Comparison of ENCODE assay signal across 1 cellular context in the genomic region with DNA sequence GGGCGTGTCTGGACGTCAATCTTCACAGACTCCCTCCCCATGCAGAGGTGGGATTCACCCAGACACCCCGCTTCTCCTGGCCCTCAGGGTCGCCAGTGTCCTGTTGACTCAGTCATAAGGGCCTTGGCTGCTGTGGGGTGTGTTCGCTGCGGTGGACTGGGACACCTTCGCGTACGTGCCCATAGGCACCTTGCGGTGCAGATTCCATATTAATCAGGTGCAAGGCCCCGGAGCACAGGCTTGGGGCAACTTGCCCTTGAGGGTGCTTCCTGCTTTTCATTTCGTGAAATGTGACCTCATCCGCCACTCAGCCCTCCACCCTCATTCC.
TF ChIP-seq lines count a peak whose summit lies in the region.

No MANE protein-coding gene starts in this region.

TF ChIP-seq in GM23338, 12 proteins besides CTCF, POLR2A, EP300 and RAD21 (continued from another document):
- TF ChIP-seq, protein P1, sequence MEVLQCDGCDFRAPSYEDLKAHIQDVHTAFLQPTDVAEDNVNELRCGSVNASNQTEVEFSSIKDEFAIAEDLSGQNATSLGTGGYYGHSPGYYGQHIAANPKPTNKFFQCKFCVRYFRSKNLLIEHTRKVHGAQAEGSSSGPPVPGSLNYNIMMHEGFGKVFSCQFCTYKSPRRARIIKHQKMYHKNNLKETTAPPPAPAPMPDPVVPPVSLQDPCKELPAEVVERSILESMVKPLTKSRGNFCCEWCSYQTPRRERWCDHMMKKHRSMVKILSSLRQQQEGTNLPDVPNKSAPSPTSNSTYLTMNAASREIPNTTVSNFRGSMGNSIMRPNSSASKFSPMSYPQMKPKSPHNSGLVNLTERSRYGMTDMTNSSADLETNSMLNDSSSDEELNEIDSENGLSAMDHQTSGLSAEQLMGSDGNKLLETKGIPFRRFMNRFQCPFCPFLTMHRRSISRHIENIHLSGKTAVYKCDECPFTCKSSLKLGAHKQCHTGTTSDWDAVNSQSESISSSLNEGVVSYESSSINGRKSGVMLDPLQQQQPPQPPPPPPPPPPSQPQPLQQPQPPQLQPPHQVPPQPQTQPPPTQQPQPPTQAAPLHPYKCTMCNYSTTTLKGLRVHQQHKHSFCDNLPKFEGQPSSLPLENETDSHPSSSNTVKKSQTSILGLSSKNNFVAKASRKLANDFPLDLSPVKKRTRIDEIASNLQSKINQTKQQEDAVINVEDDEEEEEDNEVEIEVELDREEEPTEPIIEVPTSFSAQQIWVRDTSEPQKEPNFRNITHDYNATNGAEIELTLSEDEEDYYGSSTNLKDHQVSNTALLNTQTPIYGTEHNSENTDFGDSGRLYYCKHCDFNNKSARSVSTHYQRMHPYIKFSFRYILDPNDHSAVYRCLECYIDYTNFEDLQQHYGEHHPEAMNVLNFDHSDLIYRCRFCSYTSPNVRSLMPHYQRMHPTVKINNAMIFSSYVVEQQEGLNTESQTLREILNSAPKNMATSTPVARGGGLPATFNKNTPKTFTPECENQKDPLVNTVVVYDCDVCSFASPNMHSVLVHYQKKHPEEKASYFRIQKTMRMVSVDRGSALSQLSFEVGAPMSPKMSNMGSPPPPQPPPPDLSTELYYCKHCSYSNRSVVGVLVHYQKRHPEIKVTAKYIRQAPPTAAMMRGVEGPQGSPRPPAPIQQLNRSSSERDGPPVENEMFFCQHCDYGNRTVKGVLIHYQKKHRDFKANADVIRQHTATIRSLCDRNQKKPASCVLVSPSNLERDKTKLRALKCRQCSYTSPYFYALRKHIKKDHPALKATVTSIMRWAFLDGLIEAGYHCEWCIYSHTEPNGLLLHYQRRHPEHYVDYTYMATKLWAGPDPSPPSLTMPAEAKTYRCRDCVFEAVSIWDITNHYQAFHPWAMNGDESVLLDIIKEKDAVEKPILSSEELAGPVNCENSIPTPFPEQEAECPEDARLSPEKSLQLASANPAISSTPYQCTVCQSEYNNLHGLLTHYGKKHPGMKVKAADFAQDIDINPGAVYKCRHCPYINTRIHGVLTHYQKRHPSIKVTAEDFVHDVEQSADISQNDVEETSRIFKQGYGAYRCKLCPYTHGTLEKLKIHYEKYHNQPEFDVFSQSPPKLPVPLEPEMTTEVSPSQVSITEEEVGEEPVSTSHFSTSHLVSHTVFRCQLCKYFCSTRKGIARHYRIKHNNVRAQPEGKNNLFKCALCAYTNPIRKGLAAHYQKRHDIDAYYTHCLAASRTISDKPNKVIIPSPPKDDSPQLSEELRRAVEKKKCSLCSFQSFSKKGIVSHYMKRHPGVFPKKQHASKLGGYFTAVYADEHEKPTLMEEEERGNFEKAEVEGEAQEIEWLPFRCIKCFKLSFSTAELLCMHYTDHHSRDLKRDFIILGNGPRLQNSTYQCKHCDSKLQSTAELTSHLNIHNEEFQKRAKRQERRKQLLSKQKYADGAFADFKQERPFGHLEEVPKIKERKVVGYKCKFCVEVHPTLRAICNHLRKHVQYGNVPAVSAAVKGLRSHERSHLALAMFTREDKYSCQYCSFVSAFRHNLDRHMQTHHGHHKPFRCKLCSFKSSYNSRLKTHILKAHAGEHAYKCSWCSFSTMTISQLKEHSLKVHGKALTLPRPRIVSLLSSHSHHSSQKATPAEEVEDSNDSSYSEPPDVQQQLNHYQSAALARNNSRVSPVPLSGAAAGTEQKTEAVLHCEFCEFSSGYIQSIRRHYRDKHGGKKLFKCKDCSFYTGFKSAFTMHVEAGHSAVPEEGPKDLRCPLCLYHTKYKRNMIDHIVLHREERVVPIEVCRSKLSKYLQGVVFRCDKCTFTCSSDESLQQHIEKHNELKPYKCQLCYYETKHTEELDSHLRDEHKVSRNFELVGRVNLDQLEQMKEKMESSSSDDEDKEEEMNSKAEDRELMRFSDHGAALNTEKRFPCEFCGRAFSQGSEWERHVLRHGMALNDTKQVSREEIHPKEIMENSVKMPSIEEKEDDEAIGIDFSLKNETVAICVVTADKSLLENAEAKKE (CRISPR knock-in tag; IDR thresholded peaks at IDR 0.05) = no peak
- TF ChIP-seq JUNB (IDR thresholded peaks at IDR 0.05; ENCODE audit: unreplicated experiment) (no peak), STAT1 (IDR thresholded peaks at IDR 0.05; ENCODE audit: unreplicated experiment) (no peak), EZH2 (IDR thresholded peaks at IDR 0.05; ENCODE audit: low read depth, unreplicated experiment) (no peak), POLR2AphosphoS5 (IDR thresholded peaks at IDR 0.05; ENCODE audit: low read depth) (no peak), CREB1 (CRISPR knock-in tag; IDR thresholded peaks at IDR 0.05; ENCODE audit: low read depth) (no peak), EZH2phosphoT487 (IDR thresholded peaks at IDR 0.05; ENCODE audit: unreplicated experiment) (no peak), ZNF331 (CRISPR knock-in tag; IDR thresholded peaks at IDR 0.05; ENCODE audit: low read depth) (no peak), NANOG (IDR thresholded peaks at IDR 0.05; ENCODE audit: borderline replicate concordance) (no peak)
- TF ChIP-seq, protein P2, sequence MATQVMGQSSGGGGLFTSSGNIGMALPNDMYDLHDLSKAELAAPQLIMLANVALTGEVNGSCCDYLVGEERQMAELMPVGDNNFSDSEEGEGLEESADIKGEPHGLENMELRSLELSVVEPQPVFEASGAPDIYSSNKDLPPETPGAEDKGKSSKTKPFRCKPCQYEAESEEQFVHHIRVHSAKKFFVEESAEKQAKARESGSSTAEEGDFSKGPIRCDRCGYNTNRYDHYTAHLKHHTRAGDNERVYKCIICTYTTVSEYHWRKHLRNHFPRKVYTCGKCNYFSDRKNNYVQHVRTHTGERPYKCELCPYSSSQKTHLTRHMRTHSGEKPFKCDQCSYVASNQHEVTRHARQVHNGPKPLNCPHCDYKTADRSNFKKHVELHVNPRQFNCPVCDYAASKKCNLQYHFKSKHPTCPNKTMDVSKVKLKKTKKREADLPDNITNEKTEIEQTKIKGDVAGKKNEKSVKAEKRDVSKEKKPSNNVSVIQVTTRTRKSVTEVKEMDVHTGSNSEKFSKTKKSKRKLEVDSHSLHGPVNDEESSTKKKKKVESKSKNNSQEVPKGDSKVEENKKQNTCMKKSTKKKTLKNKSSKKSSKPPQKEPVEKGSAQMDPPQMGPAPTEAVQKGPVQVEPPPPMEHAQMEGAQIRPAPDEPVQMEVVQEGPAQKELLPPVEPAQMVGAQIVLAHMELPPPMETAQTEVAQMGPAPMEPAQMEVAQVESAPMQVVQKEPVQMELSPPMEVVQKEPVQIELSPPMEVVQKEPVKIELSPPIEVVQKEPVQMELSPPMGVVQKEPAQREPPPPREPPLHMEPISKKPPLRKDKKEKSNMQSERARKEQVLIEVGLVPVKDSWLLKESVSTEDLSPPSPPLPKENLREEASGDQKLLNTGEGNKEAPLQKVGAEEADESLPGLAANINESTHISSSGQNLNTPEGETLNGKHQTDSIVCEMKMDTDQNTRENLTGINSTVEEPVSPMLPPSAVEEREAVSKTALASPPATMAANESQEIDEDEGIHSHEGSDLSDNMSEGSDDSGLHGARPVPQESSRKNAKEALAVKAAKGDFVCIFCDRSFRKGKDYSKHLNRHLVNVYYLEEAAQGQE (IDR thresholded peaks at IDR 0.05; ENCODE audit: unreplicated experiment) = no peak
